ENCODE assay signal across 19 cellular contexts in the genomic region with DNA sequence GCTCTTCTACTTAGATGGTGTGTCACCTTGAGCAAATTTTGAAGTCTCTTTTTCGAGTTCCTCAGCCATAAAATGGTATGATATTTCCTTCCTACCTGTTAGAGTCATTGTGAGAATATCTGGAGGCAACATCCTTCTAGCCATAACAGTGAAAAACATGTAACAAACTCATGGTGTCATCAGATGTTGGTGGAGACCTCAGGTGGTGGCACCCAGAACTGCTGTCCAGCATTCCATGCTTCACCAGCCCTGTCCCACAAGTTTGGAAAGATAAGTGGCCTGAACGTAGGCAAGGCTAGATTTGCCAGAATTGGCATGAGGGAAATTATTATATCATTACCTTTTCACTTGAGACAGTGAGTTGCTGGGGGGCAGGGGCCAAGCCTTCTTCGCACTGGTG. TPM values are rescaled to one million over a fixed set of nuclear protein-coding genes. Genes with fewer than 3 reads are reported as not detected.
"Had no signal": no experiment of that assay in that cellular context is flagged by ENCODE, and none has a peak within 500 bp of the region (broad histone marks: within the 10 kb centered on the region; RNA-seq: fewer than 3 reads in every experiment).

No MANE protein-coding gene starts in this region.

- H3K9me3 ChIP-seq: body of pancreas, colonic mucosa, gastroesophageal sphincter, lower lobe of right lung, thyroid gland had no signal

- H2AFZ ChIP-seq: parathyroid adenoma had no signal

- DNase-seq: activated CD4-positive, alpha-beta T cell treated with anti-CD3 and anti-CD28 coated beads for 48 hours; activated CD4-positive, CD25-positive, alpha-beta regulatory T cell; activated CD8-positive, alpha-beta T cell treated with anti-CD3 and anti-CD28 coated beads for 36 hours; activated naive CD4-positive, alpha-beta T cell treated with Interleukin-2 at 50 U/mL for 16 hours; activated T-cell treated with anti-CD3 and anti-CD28 coated beads, Interleukin-2, amount 50 U/mL, for 1 hour; body of pancreas; central memory CD4-positive, alpha-beta T cell; colonic mucosa; lower lobe of right lung; naive thymus-derived CD8-positive, alpha-beta T cell; stimulated activated CD4-positive, alpha-beta T cell treated with anti-CD3 and anti-CD28 coated beads, Interleukin-12 subunit alpha, Interleukin-12 subunit beta, amount 100 ng/mL, for 4 hours; stimulated activated CD4-positive, alpha-beta T cell treated with anti-CD3 and anti-CD28 coated beads, Interleukin-2, amount 100 ng/mL, for 24 hours; stimulated activated naive CD4-positive, alpha-beta T cell treated with Interleukin-2 at 50 U/mL for 16 hours; T-helper 1 cell; T-helper 9 cell; thyroid gland had no signal

- ATAC-seq: activated CD8-positive, alpha-beta T cell treated with anti-CD3 and anti-CD28 coated beads for 36 hours; activated T-helper 17 cell treated with anti-CD3 and anti-CD28 coated beads, Interleukin-2, amount 50 U/mL, for 72 hours; body of pancreas; gastroesophageal sphincter; lower lobe of right lung; naive thymus-derived CD8-positive, alpha-beta T cell had no signal

- H3K79me2 ChIP-seq: parathyroid adenoma had no signal

- H3K4me3 ChIP-seq: body of pancreas, colonic mucosa, gastroesophageal sphincter, lower lobe of right lung, thyroid gland had no signal

- H3K4me1 ChIP-seq: body of pancreas, colonic mucosa, lower lobe of right lung, parathyroid adenoma had no signal

- H3K9ac ChIP-seq: parathyroid adenoma had no signal

- H3K36me3 ChIP-seq: colonic mucosa, gastroesophageal sphincter, lower lobe of right lung, thyroid gland had no signal

- H3K27ac ChIP-seq: body of pancreas, colonic mucosa, gastroesophageal sphincter, lower lobe of right lung, parathyroid adenoma, thyroid gland had no signal

- H3K27me3 ChIP-seq: body of pancreas, colonic mucosa, gastroesophageal sphincter, thyroid gland had no signal

RNA-seq across cellular contexts. Expression of gene GASK1A, which starts 30.4 kb away (rescaled TPM):
- total RNA-seq: activated T-helper 17 cell treated with anti-CD3 and anti-CD28 coated beads, Interleukin-2, amount 50 U/mL, for 72 hours had no signal
